In the genomic region with DNA sequence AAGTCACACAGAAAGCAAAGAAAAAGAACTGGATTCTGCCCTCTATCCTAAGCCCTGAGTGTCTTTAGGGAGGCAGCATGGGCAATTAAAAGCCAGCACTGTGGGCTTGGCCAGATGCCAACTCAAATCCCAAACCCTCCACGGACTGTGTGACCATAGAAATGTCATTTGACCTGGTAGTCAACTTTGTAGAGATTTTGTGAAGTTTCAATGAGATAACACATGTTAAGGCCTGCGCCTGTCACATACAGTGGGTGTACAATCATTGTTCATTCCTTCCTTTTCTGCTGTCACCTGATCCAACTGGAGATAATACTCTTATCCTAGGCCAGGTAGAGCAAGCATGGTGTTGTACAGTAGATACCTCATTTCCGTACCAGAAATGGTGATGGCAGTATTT, we compare ENCODE assay signal across 19 cellular contexts. TPM values are rescaled to one million over a fixed set of nuclear protein-coding genes. Genes with fewer than 3 reads are reported as not detected.
"Had no signal": no experiment of that assay in that cellular context is flagged by ENCODE, and none has a peak within 500 bp of the region (broad histone marks: within the 10 kb centered on the region; RNA-seq: fewer than 3 reads in every experiment).

No MANE protein-coding gene starts in this region.

- H3K36me3 Mint-ChIP-seq: activated naive CD8-positive, alpha-beta T cell treated with anti-CD3 and anti-CD28 coated beads for 36 hours; immature natural killer cell; natural killer cell treated with Interleukin-12 subunit alpha and Interleukin-12 subunit beta and Interleukin-15 and Interleukin-18, amount 100 ng/mL, for 72 hours; WTC11 had no signal

- H3K27me3 ChIP-seq: vagina had no signal

- H3K36me3 ChIP-seq: brain microvascular endothelial cell, tibial nerve, vagina had no signal

- ATAC-seq: activated T-cell treated with anti-CD3 and anti-CD28 coated beads, Interleukin-2, amount 50 U/mL, for 72 hours; natural killer cell treated with Interleukin-12 subunit alpha and Interleukin-12 subunit beta and Interleukin-15 and Interleukin-18, amount 100 ng/mL, for 72 hours had no signal

- H3K4me1 Mint-ChIP-seq: activated naive CD8-positive, alpha-beta T cell treated with anti-CD3 and anti-CD28 coated beads for 36 hours; immature natural killer cell had no signal

- H3K4me3 ChIP-seq: tibial nerve, vagina had no signal

- H3K9me3 Mint-ChIP-seq: activated naive CD8-positive, alpha-beta T cell treated with anti-CD3 and anti-CD28 coated beads for 36 hours; activated T-cell treated with anti-CD3 and anti-CD28 coated beads, Interleukin-2, amount 50 U/mL, for 72 hours; dendritic cell treated with granulocyte-macrophage colony-stimulating factor and Interleukin-4, amounts not matched to agents 40 ng/mL and 50 ng/mL, for 4 days; immature natural killer cell; natural killer cell treated with Interleukin-12 subunit alpha and Interleukin-12 subunit beta and Interleukin-15 and Interleukin-18, amount 100 ng/mL, for 72 hours; WTC11 had no signal

- H3K27me3 Mint-ChIP-seq: activated naive CD8-positive, alpha-beta T cell treated with anti-CD3 and anti-CD28 coated beads for 36 hours; natural killer cell treated with Interleukin-12 subunit alpha and Interleukin-12 subunit beta and Interleukin-15 and Interleukin-18, amount 100 ng/mL, for 72 hours had no signal

- H3K4me3 Mint-ChIP-seq: activated naive CD8-positive, alpha-beta T cell treated with anti-CD3 and anti-CD28 coated beads for 36 hours; activated T-cell treated with anti-CD3 and anti-CD28 coated beads, Interleukin-2, amount 50 U/mL, for 72 hours; dendritic cell treated with granulocyte-macrophage colony-stimulating factor and Interleukin-4, amounts not matched to agents 40 ng/mL and 50 ng/mL, for 4 days; immature natural killer cell; natural killer cell treated with Interleukin-12 subunit alpha and Interleukin-12 subunit beta and Interleukin-15 and Interleukin-18, amount 100 ng/mL, for 72 hours; WTC11 had no signal

- H3K27ac Mint-ChIP-seq: activated naive CD8-positive, alpha-beta T cell treated with anti-CD3 and anti-CD28 coated beads for 36 hours; activated T-cell treated with anti-CD3 and anti-CD28 coated beads, Interleukin-2, amount 50 U/mL, for 72 hours; dendritic cell treated with granulocyte-macrophage colony-stimulating factor and Interleukin-4, amounts not matched to agents 40 ng/mL and 50 ng/mL, for 4 days; immature natural killer cell; natural killer cell treated with Interleukin-12 subunit alpha and Interleukin-12 subunit beta and Interleukin-15 and Interleukin-18, amount 100 ng/mL, for 72 hours; WTC11 had no signal

- DNase-seq: activated CD4-positive, alpha-beta T cell treated with anti-CD3 and anti-CD28 coated beads for 4 hours; activated CD8-positive, alpha-beta memory T cell treated with anti-CD3 and anti-CD28 coated beads, Interleukin-2, amount 50 U/mL, for 48 hours; activated gamma-delta T cell treated with Interleukin-2 at 50 U/mL for 16 hours; activated naive CD8-positive, alpha-beta T cell treated with anti-CD3 and anti-CD28 coated beads for 36 hours; activated T-cell treated with anti-CD3 and anti-CD28 coated beads, Interleukin-2, amount 50 U/mL, for 72 hours; brain microvascular endothelial cell; effector memory CD4-positive, alpha-beta T cell; foreskin melanocyte; immature natural killer cell; mesenchymal stem cell; posterior cingulate gyrus; stimulated activated CD4-positive, alpha-beta T cell treated with anti-CD3 and anti-CD28 coated beads, Interleukin-15, amount 100 ng/mL, for 24 hours; stimulated activated CD4-positive, alpha-beta T cell treated with anti-CD3 and anti-CD28 coated beads, Interleukin-4, amount 100 ng/mL, for 1 hour; stimulated activated naive CD4-positive, alpha-beta T cell had no signal

RNA-seq across cellular contexts. Expression of a gene that starts 54.4 kb away (rescaled TPM):
- total RNA-seq: vagina had no signal
